In genomic region chr5:2753452-2754409, GRCh38 we compare ENCODE assay signal across 14 cellular contexts. TPM values are rescaled to one million over a fixed set of nuclear protein-coding genes. Genes with fewer than 3 reads are reported as not detected.
DNase-seq lines count a peak whose midpoint lies in the region; ATAC-seq and TF ChIP-seq lines count a peak whose summit lies in the region.
"Had no signal": no experiment of that assay in that cellular context is flagged by ENCODE, and none has a peak within 500 bp of the region (broad histone marks: within the 10 kb centered on the region; RNA-seq: fewer than 3 reads in every experiment).

No MANE protein-coding gene starts in this region.

- no peak overlapping the region for H3K27ac Mint-ChIP-seq in neural progenitor cell
- H3K27ac Mint-ChIP-seq: CD8-positive, alpha-beta T cell had no signal

- H3K27me3 ChIP-seq in DND-41 (ENCODE audit: insufficient read depth, low read length, poor library complexity): no peaks in the 10 kb centered on the region
- H3K27me3 ChIP-seq in endocrine pancreas (ENCODE audit: control insufficient read depth, insufficient read depth, low read length): peaks cover 2% of the 10 kb centered on the region
- H3K27me3 ChIP-seq in neural progenitor cell: peaks cover 74% of the 10 kb centered on the region

- H3K36me3 ChIP-seq in DND-41 (ENCODE audit: insufficient read depth, low read length) (no peaks in the 10 kb centered on the region), endocrine pancreas (ENCODE audit: control insufficient read depth, insufficient read depth, low read length) (no peaks in the 10 kb centered on the region), neural progenitor cell (no peaks in the 10 kb centered on the region)
- H3K36me3 ChIP-seq: right atrium auricular region had no signal

- H3K9me3 Mint-ChIP-seq in neural progenitor cell: peaks cover 4% of the 10 kb centered on the region
- H3K9me3 Mint-ChIP-seq: CD8-positive, alpha-beta T cell had no signal

- H2AFZ ChIP-seq in DND-41 (ENCODE audit: low read depth, low read length) (no peak overlapping the region), neural progenitor cell (replicated peaks) (no peak overlapping the region)

- H3K27ac ChIP-seq in DND-41 (ENCODE audit: low read length) (peak overlapping the region; percentile 9), neural progenitor cell (no peak overlapping the region)
- H3K27ac ChIP-seq: HL-60, right atrium auricular region, VCaP had no signal

- H3K9ac ChIP-seq in DND-41 (ENCODE audit: low read depth, low read length) (no peak overlapping the region), endocrine pancreas (ENCODE audit: control insufficient read depth, insufficient read depth, low read length) (peak overlapping the region; percentile 19), neural progenitor cell (no peak overlapping the region)

- H3K79me2 ChIP-seq in DND-41 (ENCODE audit: insufficient read depth, low read length) (no peaks in the 10 kb centered on the region), neural progenitor cell (ENCODE audit: low read depth) (peaks cover 25% of the 10 kb centered on the region)

- TF ChIP-seq CTCF in DND-41 (IDR thresholded peaks at IDR 0.05; ENCODE audit: borderline replicate concordance, extremely low read depth, low read length, poor library complexity, severe bottlenecking) (no peak), neural progenitor cell (IDR thresholded peaks at IDR 0.05) (no peak)

- H3F3A ChIP-seq in neural progenitor cell (ENCODE audit: low read depth): peaks cover 42% of the 10 kb centered on the region

- DNase-seq in DND-41: peak; percentile 34
- DNase-seq in NCI-H1105 (lab: John Stamatoyannopoulos, UW): peak; percentile 12
- peak; percentile 59 for DNase-seq in neural progenitor cell (ENCODE audit: low spot score)
- no peak for DNase-seq in NCI-H2196 (lab: John Stamatoyannopoulos, UW; ENCODE audit: unreplicated experiment)
- no peak for DNase-seq in germinal center (ENCODE audit: low spot score)
- no peak for DNase-seq in NCI-H82 treated with DMSO at 0.1 percent for 48 hours (lab: John Stamatoyannopoulos, UW; ENCODE audit: unreplicated experiment)
- DNase-seq: CD8-positive, alpha-beta T cell; erythroblast; NCI-H446 had no signal

- peaks cover 8% of the 10 kb centered on the region for H3K36me3 Mint-ChIP-seq in neural progenitor cell
- H3K36me3 Mint-ChIP-seq: CD8-positive, alpha-beta T cell had no signal

- peaks cover 46% of the 10 kb centered on the region for H3K4me1 ChIP-seq in DND-41 (ENCODE audit: insufficient read depth, low read length)
- no peaks in the 10 kb centered on the region for H3K4me1 ChIP-seq in endocrine pancreas (ENCODE audit: control insufficient read depth, insufficient read depth, low read length)
- peaks cover 24% of the 10 kb centered on the region for H3K4me1 ChIP-seq in neural progenitor cell

- H3K4me2 ChIP-seq in DND-41 (ENCODE audit: insufficient read depth, low read length) (no peak overlapping the region), neural progenitor cell (peak overlapping the region; percentile 87)

- ATAC-seq in DND-41 (ENCODE audit: insufficient read depth, low read depth) (no peak), esophagus mucosa (no peak)
- ATAC-seq: CD8-positive, alpha-beta T cell had no signal

- peak overlapping the region; percentile 93 for H3K4me3 Mint-ChIP-seq in neural progenitor cell
- H3K4me3 Mint-ChIP-seq: CD8-positive, alpha-beta T cell had no signal

- peaks cover 52% of the 10 kb centered on the region for H3K4me1 Mint-ChIP-seq in neural progenitor cell

- H3K27me3 Mint-ChIP-seq in neural progenitor cell (ENCODE audit: insufficient read depth, low read depth): peaks cover 45% of the 10 kb centered on the region

- peaks cover 9% of the 10 kb centered on the region for H3K9me3 ChIP-seq in DND-41 (ENCODE audit: insufficient read depth, low read length, severe bottlenecking)
- no peaks in the 10 kb centered on the region for H3K9me3 ChIP-seq in endocrine pancreas (ENCODE audit: control insufficient read depth, low read length)
- no peaks in the 10 kb centered on the region for H3K9me3 ChIP-seq in neural progenitor cell (ENCODE audit: low read depth)
- H3K9me3 ChIP-seq: right atrium auricular region had no signal

- H3K4me3 ChIP-seq in DND-41 (ENCODE audit: low read depth in 1 of 2, low read length in 2 of 2) (no peak overlapping the region), endocrine pancreas (ENCODE audit: control insufficient read depth, insufficient read depth, low read length) (peak overlapping the region; percentile 11), neural progenitor cell (peak overlapping the region; percentile 68)

- H4K20me1 ChIP-seq in DND-41 (ENCODE audit: insufficient read depth, low read length) (no peaks in the 10 kb centered on the region), neural progenitor cell (ENCODE audit: low read depth) (peaks cover 20% of the 10 kb centered on the region)

RNA-seq across cellular contexts. Expression of gene IRX2, which starts 2.3 kb away (rescaled TPM):
- total RNA-seq in neural progenitor cell (ENCODE audit: low replicate concordance) (13.7 and 15.4 TPM in 2 replicates), esophagus mucosa (3.1 TPM)
- total RNA-seq: CD8-positive, alpha-beta T cell had no signal

Comparison
In these comparisons a context has a peak if more than half of its experiments do, and no peak if none do; other contexts are left out.
1. DNase-seq: peak in DND-41 (single experiment), NCI-H1105 (single experiment) and neural progenitor cell (single experiment); none in NCI-H2196 (single experiment), germinal center (single experiment) and NCI-H82 treated with DMSO at 0.1 percent for 48 hours (single experiment).
2. H3K4me3 ChIP-seq: peak in endocrine pancreas (single experiment) and neural progenitor cell (single experiment); none in DND-41 (0 of 2).